Comparison of ENCODE assay signal across 14 cellular contexts in genomic region chr17:6231886-6232767, GRCh38.
A peak's percentile ranks its signal among the peaks of the same experiment; 100 is the strongest.
DNase-seq lines count a peak whose midpoint lies in the region; ATAC-seq and TF ChIP-seq lines count a peak whose summit lies in the region.
"Had no signal": no experiment of that assay in that cellular context is flagged by ENCODE, and none has a peak within 500 bp of the region (broad histone marks: within the 10 kb centered on the region; RNA-seq: fewer than 3 reads in every experiment).

No MANE protein-coding gene starts in this region.

- intact Hi-C loops in posterior vena cava (cut with DNase I) = no loop called here

- no peaks in the 10 kb centered on the region for H4K20me1 ChIP-seq in SK-N-SH (ENCODE audit: insufficient read depth)

- no peaks in the 10 kb centered on the region for H3K4me1 ChIP-seq in SK-N-SH (ENCODE audit: control insufficient read depth in 1 of 2, insufficient read depth in 2 of 2, low read depth in 1 of 2, low read length in 1 of 2)
- H3K4me1 ChIP-seq: HAP-1 had no signal

- 11% methylated on average over 17 of the region's 22 CpGs for WGBS in SK-N-SH (ENCODE audit: low lambda C conversion rate)

- no peak for TF ChIP-seq CTCF in SK-N-SH (IDR thresholded peaks at IDR 0.05)

- TF ChIP-seq RAD21 in SK-N-SH (IDR thresholded peaks at IDR 0.05; ENCODE audit: low read length) = no peak

- no peak overlapping the region for H3K27ac ChIP-seq in SK-N-SH (ENCODE audit: low read depth in 2 of 2, low read length in 1 of 2)
- H3K27ac ChIP-seq: brain microvascular endothelial cell had no signal

- ATAC-seq in HG03457 (IDR thresholded peaks at IDR 0.05; ENCODE audit: unreplicated experiment) = no peak
- no peak for ATAC-seq in HG03460 (IDR thresholded peaks at IDR 0.05; ENCODE audit: unreplicated experiment)

- H3K9me2 ChIP-seq in SK-N-SH = no peaks in the 10 kb centered on the region

- DNase-seq in AG08395 (ENCODE audit: low spot score) = peak; percentile 44
- peak; percentile 47 for DNase-seq in HPDE6-E6E7 (ENCODE audit: extremely low spot score)
- DNase-seq in SK-N-SH = no peak
- peak; percentile 10 for DNase-seq in iris pigment epithelial cell (ENCODE audit: low read depth)
- no peak for DNase-seq in dermis blood vessel endothelial cell
- no peak for DNase-seq in posterior vena cava (ENCODE audit: low spot score)
- DNase-seq: activated T-cell treated with anti-CD3 and anti-CD28 coated beads for 4 hours; brain microvascular endothelial cell; kidney glomerular epithelial cell; NCI-H524 treated with DMSO at 0.1 percent for 48 hours; stimulated activated naive CD4-positive, alpha-beta T cell had no signal

- no peaks in the 10 kb centered on the region for H3K9me3 ChIP-seq in SK-N-SH
- H3K9me3 ChIP-seq: HAP-1 had no signal

- peak overlapping the region in 1 of 2 experiments; percentile 7; a peak in 1 of 4 replicates for H3K4me3 ChIP-seq in SK-N-SH (ENCODE audit: low read depth in 2 of 2, low read length in 1 of 2)
- H3K4me3 ChIP-seq: HAP-1 had no signal

- no peak overlapping the region for H3K9ac ChIP-seq in SK-N-SH

- H3K36me3 ChIP-seq in SK-N-SH (replicated peaks in 1 of 2; ENCODE audit: control insufficient read depth in 1 of 2, insufficient read depth in 2 of 2, low read length in 1 of 2) = no peaks in the 10 kb centered on the region
- H3K36me3 ChIP-seq: brain microvascular endothelial cell, HAP-1 had no signal

- POLR2A ChIA-PET in SK-N-SH (lab: Yijun Ruan, JAX) = no interaction called here

- peaks cover 71% of the 10 kb centered on the region for H3K27me3 ChIP-seq in SK-N-SH (ENCODE audit: insufficient read depth)
- H3K27me3 ChIP-seq: brain microvascular endothelial cell had no signal

- TF ChIP-seq EP300 in SK-N-SH (IDR thresholded peaks at IDR 0.05; ENCODE audit: borderline replicate concordance in 1 of 2, low read depth in 1 of 2, low read length in 1 of 2) = no peak

- H2AFZ ChIP-seq in SK-N-SH (ENCODE audit: low read depth) = no peak overlapping the region

- peak overlapping the region; percentile 71; the same call in 1 of the 2 replicates for H3K4me2 ChIP-seq in SK-N-SH

- no peaks in the 10 kb centered on the region for H3K79me2 ChIP-seq in SK-N-SH (ENCODE audit: insufficient read depth)

- no peaks in the 10 kb centered on the region for H3F3A ChIP-seq in SK-N-SH (replicated peaks; ENCODE audit: insufficient read depth)

- CTCF ChIA-PET in SK-N-SH (lab: Yijun Ruan, JAX) = no interaction called here

TF ChIP-seq in SK-N-SH, 30 proteins besides CTCF, POLR2A, EP300 and RAD21:
- TF ChIP-seq PBX3 (IDR thresholded peaks at IDR 0.05) (peak; percentile 49; the same call in 1 of the 2 replicates), NFIC (IDR thresholded peaks at IDR 0.05; ENCODE audit: borderline replicate concordance) (no peak), JUND (IDR thresholded peaks at IDR 0.05) (peak; percentile 55), TCF12 (IDR thresholded peaks at IDR 0.05) (peak; percentile 28), YY1 (IDR thresholded peaks at IDR 0.05; ENCODE audit: low read depth) (no peak), FOSL2 (IDR thresholded peaks at IDR 0.05; ENCODE audit: borderline replicate concordance, low read depth) (peak; percentile 59; the same call in 1 of the 2 replicates), REST (IDR thresholded peaks at IDR 0.05; ENCODE audit: low read depth, low read length) (no peak)

Comparison
In these comparisons a context has a peak if more than half of its experiments do, and no peak if none do; other contexts are left out.
1. DNase-seq: peak in AG08395 (single experiment), HPDE6-E6E7 (single experiment) and iris pigment epithelial cell (single experiment); none in SK-N-SH (single experiment), dermis blood vessel endothelial cell (single experiment) and posterior vena cava (single experiment).